8 cellular contexts compared by ENCODE assay signal in genomic region chr17:9987779-9988585, GRCh38.
DNase-seq lines count a peak whose midpoint lies in the region; ATAC-seq and TF ChIP-seq lines count a peak whose summit lies in the region.

No MANE protein-coding gene starts in this region.

- H3K36me3 Mint-ChIP-seq in HFFc6 (ENCODE audit: low read depth) = no peaks in the 10 kb centered on the region; the same call in 1 of the 2 replicates

- no peak overlapping the region for H3K27ac ChIP-seq in ovary

- no peaks in the 10 kb centered on the region for H3K27me3 ChIP-seq in ovary

- no peak for TF ChIP-seq POLR2A in ovary (IDR thresholded peaks at IDR 0.05)

- no peak overlapping the region for H3K4me3 ChIP-seq in ovary

- no peaks in the 10 kb centered on the region for H3K4me1 Mint-ChIP-seq in HFFc6 (ENCODE audit: low read depth)

- H3K9me3 Mint-ChIP-seq in HFFc6 = no peaks in the 10 kb centered on the region

- no peaks in the 10 kb centered on the region for H3K9me3 ChIP-seq in ovary

- no peak for TF ChIP-seq EP300 in ovary (IDR thresholded peaks at IDR 0.05)

- no peaks in the 10 kb centered on the region for H3K4me1 ChIP-seq in ovary (ENCODE audit: insufficient read depth)

- peak; percentile 18 for DNase-seq in D341Med (ENCODE audit: low spot score)
- DNase-seq in HFFc6 = peak; percentile 21
- peak; percentile 24 for DNase-seq in UCSD-AML1 (lab: John Stamatoyannopoulos, UW; ENCODE audit: unreplicated experiment)
- peak; percentile 20 for DNase-seq in fibroblast of the conjunctiva (ENCODE audit: low read depth)
- DNase-seq in ovary = peak in 3 of 5 donors; percentile 39 to 58 (median 48)
- DNase-seq in SKM-1 (lab: John Stamatoyannopoulos, UW; ENCODE audit: unreplicated experiment) = no peak

- WGBS in ovary, 3 donors = 64 to 65% (median 64%) methylated on average over 7 of the region's 7 CpGs

- no peak overlapping the region for H3K27ac Mint-ChIP-seq in HFFc6

- ATAC-seq in GM19328 (IDR thresholded peaks at IDR 0.05; ENCODE audit: unreplicated experiment) = no peak
- ATAC-seq in GM21576 (IDR thresholded peaks at IDR 0.05; ENCODE audit: unreplicated experiment) = no peak

- peaks cover 2% of the 10 kb centered on the region for H3K27me3 Mint-ChIP-seq in HFFc6 (ENCODE audit: insufficient read depth)

- H3K4me3 Mint-ChIP-seq in HFFc6 = no peak overlapping the region

- TF ChIP-seq CTCF in HFFc6 (IDR thresholded peaks at IDR 0.05) (peak; percentile 90), ovary (IDR thresholded peaks at IDR 0.05) (peak; percentile 34 to 54 (median 53))

- intact Hi-C loops in ovary (cut with DNase I) = no loop called here

- H3K36me3 ChIP-seq in ovary = no peaks in the 10 kb centered on the region
